Comparison of ENCODE assay signal across 27 cellular contexts in the genomic region with DNA sequence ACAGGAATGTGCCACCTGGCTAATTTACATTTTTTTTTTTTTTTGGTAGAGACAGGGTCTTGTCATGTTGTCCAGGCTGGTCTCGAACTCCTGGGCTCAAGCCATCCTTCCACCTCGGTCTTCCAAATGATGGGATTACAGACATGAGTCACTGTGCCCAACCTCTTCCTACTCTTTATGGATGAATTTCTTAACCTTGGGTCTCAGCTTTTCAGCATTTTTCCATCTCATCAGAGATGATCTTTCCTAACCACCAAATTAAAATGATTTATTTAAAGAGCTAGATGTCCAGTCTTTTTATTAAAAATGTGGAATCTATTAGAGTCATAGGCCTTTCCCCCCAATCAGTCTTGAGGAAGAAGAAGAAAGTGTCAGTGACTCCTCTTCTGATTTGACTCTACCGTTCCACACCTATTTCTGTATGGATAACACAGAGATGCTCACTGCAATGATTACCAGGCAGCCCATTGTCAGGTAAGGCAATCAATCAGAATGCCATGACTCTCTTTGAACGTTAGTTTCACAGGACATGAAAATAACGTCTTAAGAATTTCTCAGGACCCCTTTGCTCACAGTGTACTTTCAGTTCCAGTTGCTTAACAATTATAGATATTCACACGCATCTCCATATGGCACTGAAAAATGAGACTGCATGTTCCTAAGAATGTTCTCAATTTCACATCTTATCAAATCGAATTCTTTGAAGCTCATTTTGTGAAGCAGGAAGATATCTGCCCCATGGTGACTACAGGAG. TPM values are rescaled to one million over a fixed set of nuclear protein-coding genes. Genes with fewer than 3 reads are reported as not detected.
DNase-seq lines count a peak whose midpoint lies in the region; ATAC-seq and FAIRE-seq lines count a peak whose summit lies in the region.
"Had no signal": no experiment of that assay in that cellular context is flagged by ENCODE, and none has a peak within 500 bp of the region (broad histone marks: within the 10 kb centered on the region; RNA-seq: fewer than 3 reads in every experiment).

No MANE protein-coding gene starts in this region.

- no peak overlapping the region for H3K4me3 ChIP-seq in SJSA1
- H3K4me3 ChIP-seq: heart right ventricle, vagina had no signal

- POLR2A ChIA-PET in activated CD4-positive, alpha-beta T cell treated with anti-CD3 and anti-CD28 coated beads for 36 hours (lab: Charles Lee) = no interaction called here

- no peak for ATAC-seq in activated CD4-positive, alpha-beta T cell treated with anti-CD3 and anti-CD28 coated beads for 36 hours
- ATAC-seq: heart right ventricle; Panc1; stimulated activated naive CD8-positive, alpha-beta T cell treated with anti-CD3 and anti-CD28 coated beads, Interleukin-15, amount 100 ng/mL, for 72 hours had no signal

- no peaks in the 10 kb centered on the region for H3K27me3 Mint-ChIP-seq in activated T-cell treated with anti-CD3 and anti-CD28 coated beads, Interleukin-2, amount 50 U/mL, for 24 hours
- H3K27me3 Mint-ChIP-seq in activated naive CD4-positive, alpha-beta T cell treated with anti-CD3 and anti-CD28 coated beads, Interleukin-2, amount 10 ng/mL, durations not matched to agents 7 days and 5 days = no peaks in the 10 kb centered on the region
- H3K27me3 Mint-ChIP-seq in activated CD4-positive, alpha-beta T cell treated with anti-CD3 and anti-CD28 coated beads for 36 hours = no peaks in the 10 kb centered on the region
- H3K27me3 Mint-ChIP-seq: CD4-positive, alpha-beta T cell; stimulated activated naive CD8-positive, alpha-beta T cell treated with anti-CD3 and anti-CD28 coated beads, Interleukin-15, amount 100 ng/mL, for 72 hours had no signal

- no peaks in the 10 kb centered on the region; the same call in 1 of the 2 replicates for H3K36me3 ChIP-seq in SJSA1
- H3K36me3 ChIP-seq: vagina had no signal

- H3K9me3 Mint-ChIP-seq in activated T-cell treated with anti-CD3 and anti-CD28 coated beads, Interleukin-2, amount 50 U/mL, for 24 hours = no peaks in the 10 kb centered on the region
- peaks cover 3% of the 10 kb centered on the region for H3K9me3 Mint-ChIP-seq in activated naive CD4-positive, alpha-beta T cell treated with anti-CD3 and anti-CD28 coated beads, Interleukin-2, amount 10 ng/mL, durations not matched to agents 7 days and 5 days
- peaks cover 5% of the 10 kb centered on the region for H3K9me3 Mint-ChIP-seq in activated CD4-positive, alpha-beta T cell treated with anti-CD3 and anti-CD28 coated beads for 36 hours (ENCODE audit: low read depth)
- H3K9me3 Mint-ChIP-seq: CD4-positive, alpha-beta T cell had no signal

- peaks cover 40% of the 10 kb centered on the region for H3K4me1 Mint-ChIP-seq in activated T-cell treated with anti-CD3 and anti-CD28 coated beads, Interleukin-2, amount 50 U/mL, for 24 hours (ENCODE audit: low read depth)
- H3K4me1 Mint-ChIP-seq in activated naive CD4-positive, alpha-beta T cell treated with anti-CD3 and anti-CD28 coated beads, Interleukin-2, amount 10 ng/mL, durations not matched to agents 7 days and 5 days = peaks cover 8% of the 10 kb centered on the region
- peaks cover 8% of the 10 kb centered on the region for H3K4me1 Mint-ChIP-seq in activated CD4-positive, alpha-beta T cell treated with anti-CD3 and anti-CD28 coated beads for 36 hours

- CTCF ChIA-PET in activated naive CD4-positive, alpha-beta T cell treated with anti-CD3 and anti-CD28 coated beads, Interleukin-2, amount 10 ng/mL, durations not matched to agents 7 days and 5 days (lab: Charles Lee) = no interaction called here
- CTCF ChIA-PET in activated CD4-positive, alpha-beta T cell treated with anti-CD3 and anti-CD28 coated beads for 36 hours (lab: Charles Lee) = interaction anchor here (0.6 kb wide), 1 partner anchor 828 kb away, joined by 3 read pairs; no protein-coding TSS in a partner anchor

- no peaks in the 10 kb centered on the region; the same call in 1 of the 2 replicates for H3K9me3 ChIP-seq in SJSA1 (replicated peaks)

- no peaks in the 10 kb centered on the region for H3K27me3 ChIP-seq in SJSA1 (replicated peaks)
- H3K27me3 ChIP-seq: heart right ventricle, vagina had no signal

- FAIRE-seq in GM19239 (lab: Jason Lieb, UNC) = peak; percentile 8
- FAIRE-seq: small intestine had no signal

- H3K4me3 Mint-ChIP-seq in activated T-cell treated with anti-CD3 and anti-CD28 coated beads, Interleukin-2, amount 50 U/mL, for 24 hours = no peak overlapping the region
- no peak overlapping the region for H3K4me3 Mint-ChIP-seq in activated naive CD4-positive, alpha-beta T cell treated with anti-CD3 and anti-CD28 coated beads, Interleukin-2, amount 10 ng/mL, durations not matched to agents 7 days and 5 days
- no peak overlapping the region for H3K4me3 Mint-ChIP-seq in activated CD4-positive, alpha-beta T cell treated with anti-CD3 and anti-CD28 coated beads for 36 hours
- H3K4me3 Mint-ChIP-seq: CD4-positive, alpha-beta T cell; neural crest cell; stimulated activated naive CD8-positive, alpha-beta T cell treated with anti-CD3 and anti-CD28 coated beads, Interleukin-15, amount 100 ng/mL, for 72 hours; T-helper 2 cell treated with Interferon-gamma antibody and Interleukin-4, amounts not matched to agents 5 μg/mL and 100 μg/mL, for 36 hours had no signal

- H3K27ac Mint-ChIP-seq in activated T-cell treated with anti-CD3 and anti-CD28 coated beads, Interleukin-2, amount 50 U/mL, for 24 hours = peak overlapping the region; percentile 10
- H3K27ac Mint-ChIP-seq in activated naive CD4-positive, alpha-beta T cell treated with anti-CD3 and anti-CD28 coated beads, Interleukin-2, amount 10 ng/mL, durations not matched to agents 7 days and 5 days = no peak overlapping the region
- H3K27ac Mint-ChIP-seq in activated CD4-positive, alpha-beta T cell treated with anti-CD3 and anti-CD28 coated beads for 36 hours = no peak overlapping the region
- H3K27ac Mint-ChIP-seq: CD4-positive, alpha-beta T cell; stimulated activated naive CD8-positive, alpha-beta T cell treated with anti-CD3 and anti-CD28 coated beads, Interleukin-15, amount 100 ng/mL, for 72 hours; T-helper 2 cell treated with Interferon-gamma antibody and Interleukin-4, amounts not matched to agents 5 μg/mL and 100 μg/mL, for 36 hours had no signal

- H3K4me1 ChIP-seq in SJSA1 (replicated peaks) = peaks cover 55% of the 10 kb centered on the region
- H3K4me1 ChIP-seq: parathyroid adenoma, vagina had no signal

- H3K36me3 Mint-ChIP-seq in activated T-cell treated with anti-CD3 and anti-CD28 coated beads, Interleukin-2, amount 50 U/mL, for 24 hours (ENCODE audit: low read depth) = peaks cover 68% of the 10 kb centered on the region
- H3K36me3 Mint-ChIP-seq in activated naive CD4-positive, alpha-beta T cell treated with anti-CD3 and anti-CD28 coated beads, Interleukin-2, amount 10 ng/mL, durations not matched to agents 7 days and 5 days = peaks cover 30% of the 10 kb centered on the region
- H3K36me3 Mint-ChIP-seq in activated CD4-positive, alpha-beta T cell treated with anti-CD3 and anti-CD28 coated beads for 36 hours (ENCODE audit: low read depth) = peaks cover 37% of the 10 kb centered on the region

- DNase-seq in activated T-cell treated with anti-CD3 and anti-CD28 coated beads, Interleukin-2, amount 50 U/mL, for 24 hours = no peak
- no peak for DNase-seq in activated T-cell treated with anti-CD3 and anti-CD28 coated beads, Interleukin-2, amount 50 U/mL, for 48 hours
- DNase-seq in GM19239 (ENCODE audit: insufficient read length, low spot score) (no peak), SJSA1 (ENCODE audit: low read depth in 1 of 2, low spot score in 2 of 2) (no peak), iris pigment epithelial cell (ENCODE audit: low read depth) (peak; percentile 30), NCI-H345 treated with DMSO at 0.1 percent for 48 hours (lab: John Stamatoyannopoulos, UW; ENCODE audit: unreplicated experiment) (no peak)
- no peak for DNase-seq in activated naive CD4-positive, alpha-beta T cell treated with anti-CD3 and anti-CD28 coated beads, Interleukin-2, amount 10 ng/mL, durations not matched to agents 7 days and 5 days
- DNase-seq in activated CD4-positive, alpha-beta T cell treated with anti-CD3 and anti-CD28 coated beads for 36 hours = no peak
- DNase-seq: activated CD4-positive, alpha-beta T cell treated with anti-CD3 and anti-CD28 coated beads for 4 hours; activated effector memory CD4-positive, alpha-beta T cell treated with anti-CD3 and anti-CD28 coated beads, Interleukin-2, amount 50 U/mL, for 16 hours; activated T-cell treated with anti-CD3 and anti-CD28 coated beads for 4 hours; CD4-positive, alpha-beta T cell; HCEC 1CT; heart right ventricle; Kasumi-1; NCI-H1048; NCI-H1694; NCI-H524; SHP77; small intestine; stimulated activated naive CD8-positive, alpha-beta T cell treated with anti-CD3 and anti-CD28 coated beads, Interleukin-15, amount 100 ng/mL, for 72 hours had no signal

- peak overlapping the region; percentile 92 for H3K27ac ChIP-seq in SJSA1
- H3K27ac ChIP-seq: 22Rv1, parathyroid adenoma, vagina had no signal

- intact Hi-C loops in activated CD4-positive, alpha-beta T cell treated with anti-CD3 and anti-CD28 coated beads for 36 hours (cut with DNase I, micrococcal nuclease) = no loop called here

RNA-seq across cellular contexts. Expression of gene MIAT, which starts 51.0 kb away (rescaled TPM):
- under 0.01 and 0.11 TPM in 2 replicates for total RNA-seq in SJSA1 (2014; rRNA removed; shearing (Covaris generic))
- total RNA-seq in activated CD4-positive, alpha-beta T cell treated with anti-CD3 and anti-CD28 coated beads for 36 hours = 10 to 100 TPM; 18.5 to 19.7 TPM

Comparison
In these comparisons a context has a peak if more than half of its experiments do, and no peak if none do; other contexts are left out.
1. RNA of gene MIAT, which starts 51.0 kb away (total RNA-seq): 18.5 to 19.7 TPM in activated CD4-positive, alpha-beta T cell treated with anti-CD3 and anti-CD28 coated beads for 36 hours; under 0.01 to 0.11 TPM in SJSA1; every median in the first group is over 10 times any median in the second.